Comparison of ENCODE assay signal across 1 cellular context in the genomic region with DNA sequence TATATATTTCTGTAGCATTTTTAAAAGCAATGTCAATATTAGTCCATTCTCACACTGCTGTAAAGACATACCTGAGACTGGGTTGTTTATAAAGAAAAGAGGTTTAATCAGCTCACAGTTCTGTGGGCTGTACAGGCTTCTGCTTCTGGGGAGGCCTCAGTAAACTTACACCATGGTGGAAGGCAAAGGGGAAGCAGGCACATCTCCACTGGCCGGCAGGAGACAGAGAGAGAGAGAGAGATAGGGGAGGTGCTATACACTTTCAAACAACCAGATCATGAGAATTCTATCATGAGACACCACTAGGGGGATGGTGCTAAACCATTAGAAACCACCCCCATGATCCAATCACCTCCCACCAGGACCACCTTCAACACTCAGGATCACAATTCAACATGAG.
TF ChIP-seq lines count a peak whose summit lies in the region.

No MANE protein-coding gene starts in this region.

TF ChIP-seq in GM23338, 12 proteins besides CTCF, POLR2A, EP300 and RAD21:
- TF ChIP-seq, protein P1, sequence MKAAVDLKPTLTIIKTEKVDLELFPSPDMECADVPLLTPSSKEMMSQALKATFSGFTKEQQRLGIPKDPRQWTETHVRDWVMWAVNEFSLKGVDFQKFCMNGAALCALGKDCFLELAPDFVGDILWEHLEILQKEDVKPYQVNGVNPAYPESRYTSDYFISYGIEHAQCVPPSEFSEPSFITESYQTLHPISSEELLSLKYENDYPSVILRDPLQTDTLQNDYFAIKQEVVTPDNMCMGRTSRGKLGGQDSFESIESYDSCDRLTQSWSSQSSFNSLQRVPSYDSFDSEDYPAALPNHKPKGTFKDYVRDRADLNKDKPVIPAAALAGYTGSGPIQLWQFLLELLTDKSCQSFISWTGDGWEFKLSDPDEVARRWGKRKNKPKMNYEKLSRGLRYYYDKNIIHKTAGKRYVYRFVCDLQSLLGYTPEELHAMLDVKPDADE (IDR thresholded peaks at IDR 0.05): no peak
- TF ChIP-seq JUNB (IDR thresholded peaks at IDR 0.05; ENCODE audit: unreplicated experiment): no peak
- TF ChIP-seq ZNF331 (CRISPR knock-in tag; IDR thresholded peaks at IDR 0.05; ENCODE audit: low read depth): no peak
- no peak for TF ChIP-seq CREB1 (CRISPR knock-in tag; IDR thresholded peaks at IDR 0.05; ENCODE audit: low read depth)
